8 cellular contexts compared by ENCODE assay signal in the genomic region with DNA sequence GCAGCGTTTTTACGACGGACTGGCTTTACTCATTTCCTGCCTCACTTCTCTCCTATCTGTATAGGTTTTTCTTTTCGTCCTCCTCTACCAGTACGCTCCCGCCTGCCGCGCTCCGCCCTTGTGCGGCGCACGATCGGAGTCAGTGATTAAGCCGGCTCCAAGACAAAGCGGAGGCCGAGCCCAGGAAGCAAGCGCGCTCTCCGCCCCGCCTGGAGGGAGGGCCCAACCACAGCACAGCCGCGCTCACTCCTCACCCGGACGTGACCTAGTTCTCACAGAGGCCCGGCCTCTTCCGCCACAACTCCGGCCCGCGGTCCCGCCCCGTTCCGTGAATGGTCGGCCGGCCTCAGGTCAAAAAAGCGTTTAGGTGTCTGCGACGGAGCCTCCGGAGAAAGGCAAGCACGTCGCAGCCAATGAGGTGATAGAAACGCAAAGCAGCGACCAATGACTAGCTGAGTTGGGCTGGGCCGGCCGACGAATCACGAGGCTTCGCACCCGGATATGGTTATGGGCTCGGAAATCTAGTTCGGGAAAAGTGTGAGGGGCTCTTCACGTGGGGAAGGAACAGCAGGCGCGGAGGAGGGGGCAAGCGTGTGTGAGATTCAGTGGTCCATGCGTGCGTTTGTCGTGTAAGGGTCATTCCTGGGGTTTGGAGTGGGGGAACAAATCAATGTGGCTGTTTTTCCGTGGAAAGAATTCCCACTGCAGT. TPM values are rescaled to one million over a fixed set of nuclear protein-coding genes. Genes with fewer than 3 reads are reported as not detected.
DNase-seq lines count a peak whose midpoint lies in the region; FAIRE-seq and TF ChIP-seq lines count a peak whose summit lies in the region.

A gene with protein sequence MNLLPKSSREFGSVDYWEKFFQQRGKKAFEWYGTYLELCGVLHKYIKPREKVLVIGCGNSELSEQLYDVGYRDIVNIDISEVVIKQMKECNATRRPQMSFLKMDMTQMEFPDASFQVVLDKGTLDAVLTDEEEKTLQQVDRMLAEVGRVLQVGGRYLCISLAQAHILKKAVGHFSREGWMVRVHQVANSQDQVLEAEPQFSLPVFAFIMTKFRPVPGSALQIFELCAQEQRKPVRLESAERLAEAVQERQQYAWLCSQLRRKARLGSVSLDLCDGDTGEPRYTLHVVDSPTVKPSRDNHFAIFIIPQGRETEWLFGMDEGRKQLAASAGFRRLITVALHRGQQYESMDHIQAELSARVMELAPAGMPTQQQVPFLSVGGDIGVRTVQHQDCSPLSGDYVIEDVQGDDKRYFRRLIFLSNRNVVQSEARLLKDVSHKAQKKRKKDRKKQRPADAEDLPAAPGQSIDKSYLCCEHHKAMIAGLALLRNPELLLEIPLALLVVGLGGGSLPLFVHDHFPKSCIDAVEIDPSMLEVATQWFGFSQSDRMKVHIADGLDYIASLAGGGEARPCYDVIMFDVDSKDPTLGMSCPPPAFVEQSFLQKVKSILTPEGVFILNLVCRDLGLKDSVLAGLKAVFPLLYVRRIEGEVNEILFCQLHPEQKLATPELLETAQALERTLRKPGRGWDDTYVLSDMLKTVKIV (plus strand): TSS at position 494 of the 709 bp plus-strand sequence. CDS start 308 bp downstream, outside the sequence.

- H3K27me3 Mint-ChIP-seq in HFFc6 (ENCODE audit: insufficient read depth): peaks cover 8% of the 10 kb centered on the region
- no peaks in the 10 kb centered on the region for H3K27me3 Mint-ChIP-seq in activated naive CD4-positive, alpha-beta T cell treated with anti-CD3 and anti-CD28 coated beads, Interleukin-2, amount 10 ng/mL, durations not matched to agents 7 days and 5 days

- no peak within 1 kb of the TSS for H2BK120ac ChIP-seq in neuronal stem cell (ENCODE audit: low read depth, low read length)

- H3K27ac ChIP-seq in SK-N-MC (peak within 1 kb of the TSS; percentile 87), neuronal stem cell (replicated peaks; ENCODE audit: low read length) (peak within 1 kb of the TSS; percentile 79)

- H4K91ac ChIP-seq in neuronal stem cell (ENCODE audit: low read depth, low read length, poor library complexity): no peak within 1 kb of the TSS

- TF ChIP-seq CTCF in HFFc6 (IDR thresholded peaks at IDR 0.05) (no peak), NB4 (IDR thresholded peaks at IDR 0.05; ENCODE audit: low read depth, low read length) (no peak), subcutaneous adipose tissue (IDR thresholded peaks at IDR 0.05; ENCODE audit: low read depth) (no peak)

- H3K4me3 ChIP-seq in NB4 (ENCODE audit: low read depth, low read length): peak within 1 kb of the TSS; percentile 76
- H3K4me3 ChIP-seq in SK-N-MC: peak within 1 kb of the TSS; percentile 96
- H3K4me3 ChIP-seq in neuronal stem cell (ENCODE audit: low read length in 2 of 2): peak within 1 kb of the TSS; percentile 83 to 93

- no peak within 1 kb of the TSS for H3K14ac ChIP-seq in neuronal stem cell (ENCODE audit: low read length)

- no peaks in the 10 kb centered on the region for H3K9me3 Mint-ChIP-seq in HFFc6
- H3K9me3 Mint-ChIP-seq in activated naive CD4-positive, alpha-beta T cell treated with anti-CD3 and anti-CD28 coated beads, Interleukin-2, amount 10 ng/mL, durations not matched to agents 7 days and 5 days: no peaks in the 10 kb centered on the region

- no peaks in the 10 kb centered on the region for H3K9me3 ChIP-seq in SK-N-MC (ENCODE audit: low read depth, low read length)
- H3K9me3 ChIP-seq in neuronal stem cell (replicated peaks in 1 of 2; ENCODE audit: control insufficient read depth in 2 of 2, insufficient read depth in 1 of 2, low read depth in 1 of 2, low read length in 2 of 2): no peaks in the 10 kb centered on the region

- peak within 1 kb of the TSS; percentile 90 for H3K23ac ChIP-seq in neuronal stem cell (ENCODE audit: low read depth, low read length, poor library complexity)

- H3K4ac ChIP-seq in neuronal stem cell (ENCODE audit: low read length): no peak within 1 kb of the TSS

- peak; percentile 89 for FAIRE-seq in frontal cortex (lab: Jason Lieb, UNC)

- H3K36me3 ChIP-seq in SK-N-MC (ENCODE audit: insufficient read depth, low read length): peaks cover 16% of the 10 kb centered on the region
- H3K36me3 ChIP-seq in neuronal stem cell (replicated peaks in 1 of 2; ENCODE audit: control insufficient read depth in 2 of 2, insufficient read depth in 2 of 2, low read length in 2 of 2): peaks cover 20 to 34% of the 10 kb centered on the region in 2 donors

- H3K4me1 Mint-ChIP-seq in HFFc6 (ENCODE audit: low read depth): peaks cover 51% of the 10 kb centered on the region
- H3K4me1 Mint-ChIP-seq in activated naive CD4-positive, alpha-beta T cell treated with anti-CD3 and anti-CD28 coated beads, Interleukin-2, amount 10 ng/mL, durations not matched to agents 7 days and 5 days: peaks cover 64% of the 10 kb centered on the region

- DNase-seq in GM04503 (ENCODE audit: low read depth) (peak; percentile 97), HFFc6 (peak; percentile 99), NB4 (ENCODE audit: low read depth) (peak; percentile 99), SK-N-MC (ENCODE audit: low read depth, low spot score) (peak; percentile 86), frontal cortex (ENCODE audit: low spot score in 2 of 2) (peak; percentile 92 to 97), neuronal stem cell (ENCODE audit: low spot score) (peak; percentile 98)
- peak; percentile 99 for DNase-seq in activated naive CD4-positive, alpha-beta T cell treated with anti-CD3 and anti-CD28 coated beads, Interleukin-2, amount 10 ng/mL, durations not matched to agents 7 days and 5 days

- peaks cover 8% of the 10 kb centered on the region for H3K79me1 ChIP-seq in neuronal stem cell (ENCODE audit: low read depth, low read length)

- H2BK15ac ChIP-seq in neuronal stem cell (ENCODE audit: low read length): no peak within 1 kb of the TSS

- H3K4me1 ChIP-seq in neuronal stem cell (ENCODE audit: control insufficient read depth in 2 of 2, insufficient read depth in 1 of 2, low read depth in 1 of 2, low read length in 2 of 2): peaks cover 0 to 4% of the 10 kb centered on the region in 2 donors

- no peak within 1 kb of the TSS for H2AK5ac ChIP-seq in neuronal stem cell (ENCODE audit: low read depth, low read length)

- no peak within 1 kb of the TSS for H2BK5ac ChIP-seq in neuronal stem cell (ENCODE audit: low read length)

- H3K9ac ChIP-seq in SK-N-MC (ENCODE audit: insufficient read length): peak within 1 kb of the TSS; percentile 94
- H3K9ac ChIP-seq in neuronal stem cell (ENCODE audit: low read depth, low read length, poor library complexity): peak within 1 kb of the TSS; percentile 80

- H3K36me3 Mint-ChIP-seq in HFFc6 (ENCODE audit: low read depth): peaks cover 12% of the 10 kb centered on the region; the same call in 1 of the 2 replicates
- peaks cover 28% of the 10 kb centered on the region for H3K36me3 Mint-ChIP-seq in activated naive CD4-positive, alpha-beta T cell treated with anti-CD3 and anti-CD28 coated beads, Interleukin-2, amount 10 ng/mL, durations not matched to agents 7 days and 5 days

- H4K8ac ChIP-seq in neuronal stem cell (ENCODE audit: low read depth, low read length): no peak within 1 kb of the TSS

- H3K4me2 ChIP-seq in neuronal stem cell (ENCODE audit: insufficient read depth, low read length, poor library complexity, severe bottlenecking): peak within 1 kb of the TSS; percentile 87

- H2BK12ac ChIP-seq in neuronal stem cell (ENCODE audit: low read length): no peak within 1 kb of the TSS

- peak; percentile 61 for TF ChIP-seq POLR2A in NB4 (IDR thresholded peaks at IDR 0.05; ENCODE audit: extremely low read depth, insufficient read length)

- peak within 1 kb of the TSS; percentile 96 for H3K27ac Mint-ChIP-seq in HFFc6
- peak within 1 kb of the TSS; percentile 94 for H3K27ac Mint-ChIP-seq in activated naive CD4-positive, alpha-beta T cell treated with anti-CD3 and anti-CD28 coated beads, Interleukin-2, amount 10 ng/mL, durations not matched to agents 7 days and 5 days

- H3K18ac ChIP-seq in neuronal stem cell (ENCODE audit: low read length): peak within 1 kb of the TSS; percentile 81

- WGBS in neuronal stem cell (ENCODE audit: extremely low coverage in 2 of 2, insufficient read length in 2 of 2, insufficient replicate concordance in 1 of 2), 2 donors: no CpG with 5 or more reads among the region's 58 CpGs

- H3K4me3 Mint-ChIP-seq in HFFc6: peak within 1 kb of the TSS; percentile 98
- H3K4me3 Mint-ChIP-seq in activated naive CD4-positive, alpha-beta T cell treated with anti-CD3 and anti-CD28 coated beads, Interleukin-2, amount 10 ng/mL, durations not matched to agents 7 days and 5 days: peak within 1 kb of the TSS; percentile 96

- peak within 1 kb of the TSS; percentile 83 for H2AFZ ChIP-seq in neuronal stem cell (ENCODE audit: low read length)

- CTCF ChIA-PET in activated naive CD4-positive, alpha-beta T cell treated with anti-CD3 and anti-CD28 coated beads, Interleukin-2, amount 10 ng/mL, durations not matched to agents 7 days and 5 days (lab: Charles Lee): interaction anchor here (1.1 to 1.3 kb wide), 2 partner anchors 19 to 39 kb away, joined by 3 to 5 read pairs; a partner anchor contains a TSS

- no peaks in the 10 kb centered on the region for H3K27me3 ChIP-seq in neuronal stem cell (ENCODE audit: control insufficient read depth in 3 of 3, insufficient read depth in 3 of 3, low read depth in 1 of 3, low read length in 3 of 3)

RNA-seq across cellular contexts. Expression of the gene that starts here (rescaled TPM):
- 10 to 100 TPM; 23.4 to 31.5 (median 25.4) TPM for total RNA-seq in HFFc6 (2021; fragmentation: NEBNext Ultra II Directional; extraction: Animal tissue kit (Norgen Biotek cat#: 25700))
- total RNA-seq in frontal cortex: 23.2 TPM
- 14.9 TPM for polyA plus RNA-seq in neuronal stem cell (2013, experiment 1 of 2)
- 13.3 TPM for polyA plus RNA-seq in neuronal stem cell (2013, experiment 2 of 2)
- 10 to 100 TPM; 15.0 to 26.9 (median 22.0) TPM for total RNA-seq in subcutaneous adipose tissue

Comparison
In these comparisons a context has a peak if more than half of its experiments do, and no peak if none do; other contexts are left out.
1. Peak in every context shown above with its lines: DNase-seq, H3K4me3 ChIP-seq and H3K27ac ChIP-seq.